In the genomic region with DNA sequence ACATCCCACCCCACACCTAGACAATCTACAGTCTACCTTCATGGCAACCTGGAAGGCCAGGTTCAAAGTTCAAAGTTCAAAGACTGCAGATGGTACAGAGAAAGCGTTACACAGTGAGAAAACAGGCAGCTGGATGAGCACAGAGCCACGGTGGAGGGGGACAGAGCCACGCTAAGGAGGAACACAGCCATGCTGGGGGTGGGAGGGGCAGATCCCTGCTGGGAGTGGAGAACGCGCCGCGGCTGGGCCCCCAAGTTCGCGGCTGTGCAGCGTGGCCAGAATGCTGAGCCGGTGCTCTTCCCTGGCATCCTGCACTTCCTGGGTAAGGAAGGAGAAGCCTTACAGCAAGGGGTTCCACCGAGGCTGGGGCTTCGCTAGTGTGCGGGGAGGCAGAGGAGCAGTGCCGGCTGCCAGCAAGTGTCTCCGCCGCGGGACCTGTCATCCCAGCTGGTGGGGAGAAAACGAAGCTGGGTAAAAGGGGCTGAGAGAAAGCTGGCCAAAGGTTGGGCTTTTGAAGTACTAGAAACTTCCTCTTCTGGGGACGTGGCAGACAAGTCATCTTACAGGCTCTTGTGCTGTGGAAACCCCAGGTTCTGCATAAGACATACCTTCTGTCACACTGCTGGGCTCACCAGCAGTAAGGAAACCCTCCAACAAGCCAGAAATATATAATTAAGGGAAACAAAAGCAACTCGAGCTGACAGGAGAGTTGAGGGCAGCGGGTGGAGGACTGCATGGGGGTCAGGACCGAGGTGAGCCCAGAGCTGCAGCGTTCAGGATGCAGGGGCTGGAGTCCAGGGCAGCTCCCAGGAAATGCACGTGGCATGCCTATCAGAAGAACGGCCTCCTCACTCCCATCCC, we compare ENCODE assay signal across 8 cellular contexts.
DNase-seq lines count a peak whose midpoint lies in the region; ATAC-seq and TF ChIP-seq lines count a peak whose summit lies in the region.

No MANE protein-coding gene starts in this region.

- no peaks in the 10 kb centered on the region for H3K9me3 ChIP-seq in mucosa of rectum (ENCODE audit: control insufficient read depth in 2 of 2, low read length in 2 of 2)

- in situ Hi-C loops in astrocyte of the cerebellum (cut with HindIII; ENCODE audit: low sequenced_read_pairs) (no loop called here), G401 (cut with HindIII; ENCODE audit: low sequenced_read_pairs) (no loop called here)

- no peaks in the 10 kb centered on the region for H3K36me3 ChIP-seq in mucosa of rectum (ENCODE audit: control insufficient read depth in 2 of 2, insufficient read depth in 2 of 2, low read length in 2 of 2)

- ATAC-seq in HG03469 (IDR thresholded peaks at IDR 0.05; ENCODE audit: unreplicated experiment), result no peak

- peak; percentile 64 for DNase-seq in AML-193 (lab: John Stamatoyannopoulos, UW)
- DNase-seq in NB4 (ENCODE audit: low read depth), result peak; percentile 89
- DNase-seq in astrocyte of the cerebellum (ENCODE audit: low read depth), result no peak
- DNase-seq in G401 (ENCODE audit: low spot score), result no peak
- DNase-seq in NCI-H1092 treated with DMSO at 0.1 percent for 48 hours (lab: John Stamatoyannopoulos, UW), result no peak
- no peak for DNase-seq in NCI-H2107 (lab: John Stamatoyannopoulos, UW)

- no peaks in the 10 kb centered on the region for H3K27me3 ChIP-seq in mucosa of rectum (ENCODE audit: control insufficient read depth in 2 of 2, insufficient read depth in 2 of 2, low read length in 2 of 2)

- no peak for TF ChIP-seq POLR2A in NB4 (IDR thresholded peaks at IDR 0.05; ENCODE audit: extremely low read depth, insufficient read length)

- H3K4me1 ChIP-seq in mucosa of rectum (ENCODE audit: control insufficient read depth in 2 of 2, insufficient read depth in 2 of 2, low read length in 2 of 2), result peaks cover 14 to 24% of the 10 kb centered on the region in 2 donors

- peak overlapping the region; percentile 18 to 47 for H3K9ac ChIP-seq in mucosa of rectum (ENCODE audit: low read depth in 1 of 2, low read length in 2 of 2)

- H3K27ac ChIP-seq in mucosa of rectum (ENCODE audit: low read depth in 2 of 2, low read length in 2 of 2), result peak overlapping the region; percentile 46 to 49

- no peak for TF ChIP-seq CTCF in NB4 (IDR thresholded peaks at IDR 0.05; ENCODE audit: low read depth, low read length)
- TF ChIP-seq CTCF in astrocyte of the cerebellum (IDR thresholded peaks at IDR 0.05; ENCODE audit: low read depth, low read length, missing control alignments), result no peak

- H3K4me3 ChIP-seq in NB4 (ENCODE audit: low read depth, low read length) (peak overlapping the region; percentile 44), astrocyte of the cerebellum (ENCODE audit: low read depth, low read length) (peak overlapping the region; percentile 6), mucosa of rectum (ENCODE audit: low read length in 2 of 2) (peak overlapping the region; percentile 57 to 58)

Comparison
In these comparisons a context has a peak if more than half of its experiments do, and no peak if none do; other contexts are left out.
1. DNase-seq: peak in AML-193 (2 of 2) and NB4 (single experiment); none in astrocyte of the cerebellum (single experiment), G401 (single experiment), NCI-H1092 treated with DMSO at 0.1 percent for 48 hours (single experiment) and NCI-H2107 (single experiment).
2. H3K4me3 ChIP-seq: peak in every context shown above with its lines; median percentile 58 in mucosa of rectum; 44 in NB4; 6 in astrocyte of the cerebellum.